Comparison of ENCODE assay signal across 16 cellular contexts in genomic region chr22:25350551-25350971, GRCh38.
"Had no signal": no experiment of that assay in that cellular context is flagged by ENCODE, and none has a peak within 500 bp of the region (broad histone marks: within the 10 kb centered on the region; RNA-seq: fewer than 3 reads in every experiment).

No MANE protein-coding gene starts in this region.

- H3K27ac ChIP-seq: breast epithelium, dorsolateral prefrontal cortex, esophagus muscularis mucosa, neural progenitor cell, transverse colon, WERI-Rb-1 had no signal

- FAIRE-seq: small intestine had no signal

- H3K27me3 Mint-ChIP-seq: activated naive CD8-positive, alpha-beta T cell treated with anti-CD3 and anti-CD28 coated beads, Interleukin-2, amount 10 ng/mL, durations not matched to agents 7 days and 5 days; stimulated activated memory B cell treated with anti-CD40 and anti-IgM and Interleukin-4, amounts not matched to agents 10 μg/mL and 1 μg/mL and 100 μg/mL, for 72 hours had no signal

- H3K36me3 ChIP-seq: breast epithelium, neural progenitor cell had no signal

- ATAC-seq: left colon; stimulated activated memory B cell treated with anti-CD40 and anti-IgM and Interleukin-4, amounts not matched to agents 10 μg/mL and 1 μg/mL and 100 μg/mL, for 72 hours had no signal

- H3K4me1 Mint-ChIP-seq: activated naive CD8-positive, alpha-beta T cell treated with anti-CD3 and anti-CD28 coated beads, Interleukin-2, amount 10 ng/mL, durations not matched to agents 7 days and 5 days; neural progenitor cell; stimulated activated memory B cell treated with anti-CD40 and anti-IgM and Interleukin-4, amounts not matched to agents 10 μg/mL and 1 μg/mL and 100 μg/mL, for 72 hours had no signal

- H3K4me3 ChIP-seq: breast epithelium, dorsolateral prefrontal cortex, esophagus muscularis mucosa, neural progenitor cell, transverse colon had no signal

- H3K4me3 Mint-ChIP-seq: activated naive CD8-positive, alpha-beta T cell treated with anti-CD3 and anti-CD28 coated beads, Interleukin-2, amount 10 ng/mL, durations not matched to agents 7 days and 5 days; neural progenitor cell; stimulated activated memory B cell treated with anti-CD40 and anti-IgM and Interleukin-4, amounts not matched to agents 10 μg/mL and 1 μg/mL and 100 μg/mL, for 72 hours had no signal

- H3K4me1 ChIP-seq: breast epithelium, esophagus muscularis mucosa, neural progenitor cell, transverse colon had no signal

- DNase-seq: activated CD4-positive, alpha-beta T cell treated with anti-CD3 and anti-CD28 coated beads for 48 hours; activated gamma-delta T cell; activated naive CD8-positive, alpha-beta T cell treated with anti-CD3 and anti-CD28 coated beads, Interleukin-2, amount 10 ng/mL, durations not matched to agents 7 days and 5 days; activated T-cell treated with anti-CD3 and anti-CD28 coated beads for 4 hours; hypothalamus; left colon; mesenchymal stem cell; SK-N-SH; small intestine; transverse colon; WERI-Rb-1 had no signal

- H3K27me3 ChIP-seq: breast epithelium, dorsolateral prefrontal cortex, esophagus muscularis mucosa, neural progenitor cell, transverse colon had no signal

- H3K27ac Mint-ChIP-seq: activated naive CD8-positive, alpha-beta T cell treated with anti-CD3 and anti-CD28 coated beads, Interleukin-2, amount 10 ng/mL, durations not matched to agents 7 days and 5 days; neural progenitor cell; stimulated activated memory B cell treated with anti-CD40 and anti-IgM and Interleukin-4, amounts not matched to agents 10 μg/mL and 1 μg/mL and 100 μg/mL, for 72 hours had no signal

- H3K9me3 ChIP-seq: breast epithelium, esophagus muscularis mucosa, SK-N-SH, transverse colon had no signal

- H3K9me3 Mint-ChIP-seq: neural progenitor cell; stimulated activated memory B cell treated with anti-CD40 and anti-IgM and Interleukin-4, amounts not matched to agents 10 μg/mL and 1 μg/mL and 100 μg/mL, for 72 hours had no signal
